8 cellular contexts compared by ENCODE assay signal in the genomic region with DNA sequence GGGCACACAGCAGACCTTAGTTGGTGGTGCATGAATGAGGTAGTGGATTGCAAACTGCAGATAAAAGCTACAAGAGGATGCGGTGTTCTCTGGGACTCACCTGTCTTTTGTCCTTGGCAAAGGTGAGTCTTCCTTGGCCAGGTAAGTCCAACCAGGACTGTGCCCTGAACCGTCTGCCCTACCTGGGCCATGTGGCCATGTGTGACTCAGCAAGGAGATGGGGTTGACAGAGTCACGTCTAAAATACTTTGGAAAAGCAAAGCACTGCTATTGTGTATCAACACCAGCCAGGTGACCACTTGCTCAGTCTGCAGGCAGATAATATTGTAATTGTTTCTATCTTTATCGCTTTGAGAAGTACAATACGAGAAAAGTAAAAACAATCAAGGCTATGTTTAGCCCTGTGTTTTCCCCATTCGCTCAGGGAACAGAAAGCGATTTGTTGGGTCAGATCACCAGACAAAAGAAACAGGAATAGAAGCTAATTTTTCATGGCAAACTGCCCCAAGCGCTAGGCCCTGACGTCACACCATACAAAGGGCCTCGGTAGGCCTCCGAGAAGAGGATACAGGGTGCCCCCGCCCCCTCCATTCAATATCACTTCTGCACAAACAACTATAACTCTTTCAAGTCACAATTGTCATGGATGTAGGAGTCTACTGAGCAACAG. TPM values are rescaled to one million over a fixed set of nuclear protein-coding genes. Genes with fewer than 3 reads are reported as not detected.
DNase-seq lines count a peak whose midpoint lies in the region; ATAC-seq and TF ChIP-seq lines count a peak whose summit lies in the region.
"Had no signal": no experiment of that assay in that cellular context is flagged by ENCODE, and none has a peak within 500 bp of the region (broad histone marks: within the 10 kb centered on the region; RNA-seq: fewer than 3 reads in every experiment).

No MANE protein-coding gene starts in this region.

- DNase-seq in NCI-H69 (lab: John Stamatoyannopoulos, UW) (peak; percentile 2), dermis blood vessel endothelial cell (peak; percentile 91), midbrain (lab: John Stamatoyannopoulos, UW) (peak; percentile 91), iPS-NIHi11 (ENCODE audit: low spot score) (no peak), GM20000 (ENCODE audit: low spot score) (no peak)
- DNase-seq: GF-D8 had no signal

- H3K27ac ChIP-seq in thymus (ENCODE audit: low read depth), result peak overlapping the region; percentile 71

- peaks cover 52% of the 10 kb centered on the region for H3K36me3 ChIP-seq in thymus (ENCODE audit: control insufficient read depth, insufficient read depth)

- no peaks in the 10 kb centered on the region for H3K27me3 ChIP-seq in thymus (ENCODE audit: control insufficient read depth, insufficient read depth)

- no peak for ATAC-seq in GM19324 (IDR thresholded peaks at IDR 0.05; ENCODE audit: low FRiP score, unreplicated experiment)

- WGBS in thymus, result 93% methylated on average over 12 of the region's 12 CpGs

- H3K4me1 ChIP-seq in thymus (ENCODE audit: control insufficient read depth, insufficient read depth, low read length), result peaks cover 70% of the 10 kb centered on the region

- no peak for TF ChIP-seq CTCF in GM20000 (IDR thresholded peaks at IDR 0.05; ENCODE audit: extremely low read depth, missing control alignments)

- no peak overlapping the region for H3K4me3 ChIP-seq in thymus (ENCODE audit: low read length)

- H3K9me3 ChIP-seq in thymus (ENCODE audit: control insufficient read depth), result no peaks in the 10 kb centered on the region

RNA-seq across cellular contexts. Expression of gene FAM53B, which starts 57.3 kb away (rescaled TPM):
- total RNA-seq in dermis blood vessel endothelial cell, result 30.5 and 36.5 TPM in 2 replicates
- polyA plus RNA-seq in thymus, result 46.2 TPM

Comparison
In these comparisons a context has a peak if more than half of its experiments do, and no peak if none do; other contexts are left out.
1. DNase-seq: peak in NCI-H69 (single experiment), dermis blood vessel endothelial cell (single experiment) and midbrain (single experiment); none in iPS-NIHi11 (single experiment) and GM20000 (single experiment).